8 cellular contexts compared by ENCODE assay signal in the genomic region with DNA sequence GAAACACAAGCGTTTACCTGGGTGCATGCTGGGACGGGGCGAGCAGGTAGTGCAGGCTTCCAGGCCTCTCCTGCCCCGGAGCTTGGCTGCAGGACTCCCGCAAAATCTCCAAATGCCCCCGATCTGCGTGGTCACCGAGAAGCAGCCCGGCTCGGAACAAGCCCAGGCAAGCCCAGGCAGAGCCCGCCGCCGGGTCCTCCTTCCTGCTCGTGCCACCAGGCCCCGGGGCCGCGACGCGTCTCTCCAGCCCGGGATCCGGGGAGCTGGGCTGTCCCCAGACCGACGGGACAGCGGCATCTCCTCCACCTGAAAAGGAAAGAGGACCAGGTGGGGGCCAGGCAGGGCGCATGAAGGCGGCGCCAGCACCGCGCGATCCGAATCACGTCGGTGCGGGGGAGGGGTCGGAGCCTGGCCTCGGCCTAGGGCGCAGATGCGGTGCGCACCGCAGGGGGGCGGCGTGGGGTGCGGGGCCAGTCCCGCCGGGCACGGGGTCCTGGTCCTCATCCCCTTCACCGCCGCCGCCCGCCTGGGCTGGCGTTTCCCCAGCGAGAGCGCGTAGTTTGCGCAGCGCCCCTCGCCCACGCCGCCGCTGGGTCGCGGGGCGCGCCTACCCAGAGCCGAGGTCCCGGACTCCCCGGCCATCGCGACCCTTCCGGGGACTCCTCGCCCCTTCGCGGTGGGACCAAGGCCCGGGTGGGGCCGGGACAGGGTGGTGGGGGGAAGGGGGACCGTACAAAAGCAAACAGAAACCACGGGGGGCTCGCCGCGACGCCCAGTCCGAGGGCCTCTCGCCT. TPM values are rescaled to one million over a fixed set of nuclear protein-coding genes. Genes with fewer than 3 reads are reported as not detected.
DNase-seq lines count a peak whose midpoint lies in the region; ATAC-seq, FAIRE-seq and TF ChIP-seq lines count a peak whose summit lies in the region.

No MANE protein-coding gene starts in this region.

- no peaks in the 10 kb centered on the region for H3K9me3 Mint-ChIP-seq in MCF 10A (ENCODE audit: unreplicated experiment)

- peak; percentile 50 for TF ChIP-seq CTCF in LNCaP clone FGC (IDR thresholded peaks at IDR 0.05; ENCODE audit: control insufficient read depth, extremely low read depth, insufficient read depth)
- TF ChIP-seq CTCF in MCF 10A (IDR thresholded peaks at IDR 0.05; ENCODE audit: unreplicated experiment): peak; percentile 23
- no peak for TF ChIP-seq CTCF in kidney (IDR thresholded peaks at IDR 0.05; ENCODE audit: borderline replicate concordance, extremely low read depth, insufficient read depth)

- H3K9ac ChIP-seq in kidney (ENCODE audit: low read length in 2 of 2): peak overlapping the region in 1 of 2 donors; percentile 46

- TSS peak; percentile 20 for BruUV-seq in MCF 10A (replicated peaks; lab: Mats Ljungman, UMichigan)

- DNase-seq in stimulated activated CD4-positive, alpha-beta T cell treated with anti-CD3 and anti-CD28 coated beads, Interleukin-4, amount 100 ng/mL, for 1 hour: peak; percentile 26
- DNase-seq in stimulated activated CD4-positive, alpha-beta T cell treated with anti-CD3 and anti-CD28 coated beads, Interleukin-2, amount 100 ng/mL, for 48 hours: no peak
- DNase-seq in LNCaP clone FGC (ENCODE audit: low read depth) (no peak), MCF 10A (ENCODE audit: unreplicated experiment) (peak; percentile 63), kidney (peak; percentile 77), SW 1271 (lab: John Stamatoyannopoulos, UW) (no peak)
- DNase-seq in stimulated activated naive CD8-positive, alpha-beta T cell treated with anti-CD3 and anti-CD28 coated beads, Interleukin-15, Interleukin-2, amounts not matched to agents 100 U/mL and 50 U/mL, for 24 hours: no peak

- H3K4me1 Mint-ChIP-seq in MCF 10A (ENCODE audit: insufficient read depth, unreplicated experiment): peaks cover 14% of the 10 kb centered on the region

- peak overlapping the region in 1 of 2 donors; percentile 32 for H3K27ac ChIP-seq in kidney (ENCODE audit: low read depth in 2 of 2, low read length in 2 of 2)

- no peaks in the 10 kb centered on the region for H3K36me3 ChIP-seq in kidney (ENCODE audit: control insufficient read depth in 1 of 2, insufficient read depth in 2 of 2, low read length in 2 of 2)

- POLR2A ChIA-PET in MCF 10A (lab: Yijun Ruan, JAX): interaction anchor here (0.6 to 2.7 kb wide), 7 partner anchors 11 to 1289 kb away, joined by 3 to 16 read pairs (median 6); a partner anchor contains a TSS

- no peaks in the 10 kb centered on the region for H3K9me3 ChIP-seq in kidney (ENCODE audit: control insufficient read depth in 1 of 2, low read length in 2 of 2)

- H3K27ac Mint-ChIP-seq in MCF 10A (ENCODE audit: low read depth, unreplicated experiment): peak overlapping the region; percentile 93

- no peaks in the 10 kb centered on the region for H3K27me3 Mint-ChIP-seq in MCF 10A (ENCODE audit: insufficient read depth, unreplicated experiment)

- FAIRE-seq in kidney (lab: Jason Lieb, UNC): no peak

- intact Hi-C loops in MCF 10A (cut with micrococcal nuclease): loop anchor here (1.0 to 5.0 kb wide), 4 partner anchors 14 to 310 kb away; a partner anchor contains a TSS
- intact Hi-C loops in kidney (cut with DNase I): no loop called here

- H3K4me1 ChIP-seq in kidney (ENCODE audit: control insufficient read depth in 1 of 2, insufficient read depth in 1 of 2, low read depth in 1 of 2, low read length in 2 of 2): peaks cover 0 to 6% of the 10 kb centered on the region in 2 donors

- CTCF ChIA-PET in MCF 10A (lab: Yijun Ruan, JAX): interaction anchor here (0.5 to 4.7 kb wide), 8 partner anchors 14 to 356 kb away, joined by 3 to 29 read pairs (median 4); a partner anchor contains a TSS

- H3K4me3 Mint-ChIP-seq in MCF 10A (ENCODE audit: unreplicated experiment): peak overlapping the region; percentile 91

- peaks cover 37% of the 10 kb centered on the region for H3K36me3 Mint-ChIP-seq in MCF 10A (ENCODE audit: insufficient read depth, unreplicated experiment)

- peak; percentile 21 for ATAC-seq in stimulated activated naive CD8-positive, alpha-beta T cell treated with anti-CD3 and anti-CD28 coated beads, Interleukin-15, Interleukin-2, amounts not matched to agents 100 U/mL and 50 U/mL, for 24 hours
- ATAC-seq in HG03457 (IDR thresholded peaks at IDR 0.05; ENCODE audit: unreplicated experiment): no peak

- H3K4me3 ChIP-seq in LNCaP clone FGC (ENCODE audit: low read depth, low read length) (peak overlapping the region; percentile 91), kidney (ENCODE audit: low read length in 2 of 2) (peak overlapping the region; percentile 62 to 68)

RNA-seq across cellular contexts. Expression of a gene that starts 52.4 kb away (rescaled TPM):
- total RNA-seq in MCF 10A (2022): 23.6 and 28.7 TPM in 2 replicates
- total RNA-seq in kidney: 64.3 TPM
- polyA plus RNA-seq in kidney (ENCODE audit: insufficient read depth, low read depth, low replicate concordance): 5.7 TPM

RNA-seq across cellular contexts. Expression of a gene that starts 53.3 kb away (rescaled TPM):
- total RNA-seq in MCF 10A (2022) (8.1 and 12.7 TPM in 2 replicates), kidney (9.1 TPM)
- 3.2 TPM for polyA plus RNA-seq in kidney (ENCODE audit: insufficient read depth, low read depth, low replicate concordance)

Comparison
In these comparisons a context has a peak if more than half of its experiments do, and no peak if none do; other contexts are left out.
1. DNase-seq: peak in stimulated activated CD4-positive, alpha-beta T cell treated with anti-CD3 and anti-CD28 coated beads, Interleukin-4, amount 100 ng/mL, for 1 hour (single experiment), MCF 10A (single experiment) and kidney (single experiment); none in stimulated activated CD4-positive, alpha-beta T cell treated with anti-CD3 and anti-CD28 coated beads, Interleukin-2, amount 100 ng/mL, for 48 hours (0 of 2), LNCaP clone FGC (single experiment), stimulated activated naive CD8-positive, alpha-beta T cell treated with anti-CD3 and anti-CD28 coated beads, Interleukin-15, Interleukin-2, amounts not matched to agents 100 U/mL and 50 U/mL, for 24 hours (single experiment) and SW 1271 (0 of 2).